8 cellular contexts compared by ENCODE assay signal in genomic region chr5:132473019-132473531, GRCh38. TPM values are rescaled to one million over a fixed set of nuclear protein-coding genes. Genes with fewer than 3 reads are reported as not detected.
DNase-seq lines count a peak whose midpoint lies in the region; ATAC-seq, FAIRE-seq and TF ChIP-seq lines count a peak whose summit lies in the region.

No MANE protein-coding gene starts in this region.

- ATAC-seq in GM19395 (IDR thresholded peaks at IDR 0.05; ENCODE audit: unreplicated experiment) (peak; percentile 88), HG03342 (IDR thresholded peaks at IDR 0.05; ENCODE audit: unreplicated experiment) (peak; percentile 80), SK-N-SH treated with all-trans-retinoic acid at 6 μM for 48 hours (no peak)

- 62 to 69% (median 65%) methylated on average over 8 of the region's 8 CpGs for WGBS in small intestine, 3 donors

- DNase-seq in activated T-cell treated with anti-CD3 and anti-CD28 coated beads for 4 hours (peak; percentile 43), small intestine (peak; percentile 63), NCI-H1105 (lab: John Stamatoyannopoulos, UW) (no peak), H54 (ENCODE audit: insufficient read length, low spot score) (no peak), NCI-H748 (lab: John Stamatoyannopoulos, UW; ENCODE audit: unreplicated experiment) (no peak)

- peak overlapping the region; percentile 75 to 79 for H3K27ac ChIP-seq in small intestine (ENCODE audit: low read depth in 1 of 2, low read length in 1 of 2)

- no peak for TF ChIP-seq POLR2A in H54 (IDR thresholded peaks at IDR 0.05; ENCODE audit: low read depth, low read length)

- no peaks in the 10 kb centered on the region for H3K9me3 ChIP-seq in small intestine (ENCODE audit: control insufficient read depth, low read depth)

- no peak overlapping the region for H3K4me3 ChIP-seq in small intestine (ENCODE audit: low read depth in 1 of 2, low read length in 2 of 2)

- H3K4me1 ChIP-seq in small intestine (ENCODE audit: control insufficient read depth in 2 of 2, insufficient read depth in 1 of 2, low read depth in 1 of 2, low read length in 1 of 2) = peaks cover 26 to 39% of the 10 kb centered on the region in 2 donors

- H3K27me3 ChIP-seq in small intestine (ENCODE audit: control insufficient read depth in 2 of 2, insufficient read depth in 2 of 2, low read length in 2 of 2) = no peaks in the 10 kb centered on the region

- H3K36me3 ChIP-seq in small intestine (ENCODE audit: control insufficient read depth in 2 of 2, insufficient read depth in 2 of 2, low read length in 2 of 2) = no peaks in the 10 kb centered on the region

- FAIRE-seq in small intestine (lab: Jason Lieb, UNC) (no peak), H54 (lab: Jason Lieb, UNC) (no peak)

TF ChIP-seq in SK-N-SH treated with all-trans-retinoic acid at 6 μM for 48 hours, 23 proteins besides CTCF, POLR2A, EP300 and RAD21:
- TF ChIP-seq SNAI2 (CRISPR knock-in tag; IDR thresholded peaks at IDR 0.05) = no peak
- no peak for TF ChIP-seq PPARA (CRISPR knock-in tag; IDR thresholded peaks at IDR 0.05; ENCODE audit: borderline replicate concordance)
- TF ChIP-seq BACH2 (CRISPR knock-in tag; IDR thresholded peaks at IDR 0.05; ENCODE audit: borderline replicate concordance) = no peak
- TF ChIP-seq PATZ1 (CRISPR knock-in tag; IDR thresholded peaks at IDR 0.05; ENCODE audit: borderline replicate concordance) = no peak
- TF ChIP-seq POU6F1 (CRISPR knock-in tag; IDR thresholded peaks at IDR 0.05; ENCODE audit: borderline replicate concordance, low read depth) = no peak
- no peak for TF ChIP-seq OSR1 (CRISPR knock-in tag; IDR thresholded peaks at IDR 0.05)
- no peak for TF ChIP-seq TSHZ2 (CRISPR knock-in tag; IDR thresholded peaks at IDR 0.05)
- TF ChIP-seq ZFP3 (CRISPR knock-in tag; IDR thresholded peaks at IDR 0.05) = no peak
- no peak for TF ChIP-seq ARNTL (CRISPR knock-in tag; IDR thresholded peaks at IDR 0.05; ENCODE audit: borderline replicate concordance, low read depth)
- no peak for TF ChIP-seq RARB (CRISPR knock-in tag; IDR thresholded peaks at IDR 0.05)
- TF ChIP-seq ESRRG (CRISPR knock-in tag; IDR thresholded peaks at IDR 0.05) = no peak

RNA-seq across cellular contexts. Expression of gene IRF1, which starts 17.5 kb away (rescaled TPM):
- 10 to 100 TPM; 51.7 to 64.1 (median 54.0) TPM for polyA plus RNA-seq in small intestine

Comparison
In these comparisons a context has a peak if more than half of its experiments do, and no peak if none do; other contexts are left out.
1. DNase-seq: peak in activated T-cell treated with anti-CD3 and anti-CD28 coated beads for 4 hours (single experiment) and small intestine (single experiment); none in NCI-H1105 (single experiment), H54 (single experiment) and NCI-H748 (single experiment).